ENCODE assay signal across 1 cellular context in the genomic region with DNA sequence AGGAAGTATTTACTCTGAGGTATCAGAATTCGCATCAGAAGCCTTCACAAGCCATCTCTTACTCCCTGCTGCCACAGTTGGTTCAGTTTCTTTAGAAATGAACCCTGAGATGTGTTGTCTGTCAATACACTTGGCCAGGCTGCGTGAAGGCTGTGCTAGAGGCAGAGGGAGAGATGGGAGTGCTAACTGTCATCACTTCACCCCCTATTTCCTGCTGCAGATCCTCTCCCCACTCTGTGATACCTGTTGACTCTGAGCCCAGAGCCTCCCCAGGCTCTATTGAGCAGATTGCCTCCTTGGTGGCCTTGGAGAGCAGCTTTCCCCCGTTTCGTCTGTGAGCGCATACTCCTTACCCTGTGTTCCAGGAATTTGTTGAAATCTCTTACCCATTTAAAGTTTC.
TF ChIP-seq lines count a peak whose summit lies in the region.

No MANE protein-coding gene starts in this region.

TF ChIP-seq in GM23338, 12 proteins besides CTCF, POLR2A, EP300 and RAD21 (continued from another document):
- TF ChIP-seq, protein P1, sequence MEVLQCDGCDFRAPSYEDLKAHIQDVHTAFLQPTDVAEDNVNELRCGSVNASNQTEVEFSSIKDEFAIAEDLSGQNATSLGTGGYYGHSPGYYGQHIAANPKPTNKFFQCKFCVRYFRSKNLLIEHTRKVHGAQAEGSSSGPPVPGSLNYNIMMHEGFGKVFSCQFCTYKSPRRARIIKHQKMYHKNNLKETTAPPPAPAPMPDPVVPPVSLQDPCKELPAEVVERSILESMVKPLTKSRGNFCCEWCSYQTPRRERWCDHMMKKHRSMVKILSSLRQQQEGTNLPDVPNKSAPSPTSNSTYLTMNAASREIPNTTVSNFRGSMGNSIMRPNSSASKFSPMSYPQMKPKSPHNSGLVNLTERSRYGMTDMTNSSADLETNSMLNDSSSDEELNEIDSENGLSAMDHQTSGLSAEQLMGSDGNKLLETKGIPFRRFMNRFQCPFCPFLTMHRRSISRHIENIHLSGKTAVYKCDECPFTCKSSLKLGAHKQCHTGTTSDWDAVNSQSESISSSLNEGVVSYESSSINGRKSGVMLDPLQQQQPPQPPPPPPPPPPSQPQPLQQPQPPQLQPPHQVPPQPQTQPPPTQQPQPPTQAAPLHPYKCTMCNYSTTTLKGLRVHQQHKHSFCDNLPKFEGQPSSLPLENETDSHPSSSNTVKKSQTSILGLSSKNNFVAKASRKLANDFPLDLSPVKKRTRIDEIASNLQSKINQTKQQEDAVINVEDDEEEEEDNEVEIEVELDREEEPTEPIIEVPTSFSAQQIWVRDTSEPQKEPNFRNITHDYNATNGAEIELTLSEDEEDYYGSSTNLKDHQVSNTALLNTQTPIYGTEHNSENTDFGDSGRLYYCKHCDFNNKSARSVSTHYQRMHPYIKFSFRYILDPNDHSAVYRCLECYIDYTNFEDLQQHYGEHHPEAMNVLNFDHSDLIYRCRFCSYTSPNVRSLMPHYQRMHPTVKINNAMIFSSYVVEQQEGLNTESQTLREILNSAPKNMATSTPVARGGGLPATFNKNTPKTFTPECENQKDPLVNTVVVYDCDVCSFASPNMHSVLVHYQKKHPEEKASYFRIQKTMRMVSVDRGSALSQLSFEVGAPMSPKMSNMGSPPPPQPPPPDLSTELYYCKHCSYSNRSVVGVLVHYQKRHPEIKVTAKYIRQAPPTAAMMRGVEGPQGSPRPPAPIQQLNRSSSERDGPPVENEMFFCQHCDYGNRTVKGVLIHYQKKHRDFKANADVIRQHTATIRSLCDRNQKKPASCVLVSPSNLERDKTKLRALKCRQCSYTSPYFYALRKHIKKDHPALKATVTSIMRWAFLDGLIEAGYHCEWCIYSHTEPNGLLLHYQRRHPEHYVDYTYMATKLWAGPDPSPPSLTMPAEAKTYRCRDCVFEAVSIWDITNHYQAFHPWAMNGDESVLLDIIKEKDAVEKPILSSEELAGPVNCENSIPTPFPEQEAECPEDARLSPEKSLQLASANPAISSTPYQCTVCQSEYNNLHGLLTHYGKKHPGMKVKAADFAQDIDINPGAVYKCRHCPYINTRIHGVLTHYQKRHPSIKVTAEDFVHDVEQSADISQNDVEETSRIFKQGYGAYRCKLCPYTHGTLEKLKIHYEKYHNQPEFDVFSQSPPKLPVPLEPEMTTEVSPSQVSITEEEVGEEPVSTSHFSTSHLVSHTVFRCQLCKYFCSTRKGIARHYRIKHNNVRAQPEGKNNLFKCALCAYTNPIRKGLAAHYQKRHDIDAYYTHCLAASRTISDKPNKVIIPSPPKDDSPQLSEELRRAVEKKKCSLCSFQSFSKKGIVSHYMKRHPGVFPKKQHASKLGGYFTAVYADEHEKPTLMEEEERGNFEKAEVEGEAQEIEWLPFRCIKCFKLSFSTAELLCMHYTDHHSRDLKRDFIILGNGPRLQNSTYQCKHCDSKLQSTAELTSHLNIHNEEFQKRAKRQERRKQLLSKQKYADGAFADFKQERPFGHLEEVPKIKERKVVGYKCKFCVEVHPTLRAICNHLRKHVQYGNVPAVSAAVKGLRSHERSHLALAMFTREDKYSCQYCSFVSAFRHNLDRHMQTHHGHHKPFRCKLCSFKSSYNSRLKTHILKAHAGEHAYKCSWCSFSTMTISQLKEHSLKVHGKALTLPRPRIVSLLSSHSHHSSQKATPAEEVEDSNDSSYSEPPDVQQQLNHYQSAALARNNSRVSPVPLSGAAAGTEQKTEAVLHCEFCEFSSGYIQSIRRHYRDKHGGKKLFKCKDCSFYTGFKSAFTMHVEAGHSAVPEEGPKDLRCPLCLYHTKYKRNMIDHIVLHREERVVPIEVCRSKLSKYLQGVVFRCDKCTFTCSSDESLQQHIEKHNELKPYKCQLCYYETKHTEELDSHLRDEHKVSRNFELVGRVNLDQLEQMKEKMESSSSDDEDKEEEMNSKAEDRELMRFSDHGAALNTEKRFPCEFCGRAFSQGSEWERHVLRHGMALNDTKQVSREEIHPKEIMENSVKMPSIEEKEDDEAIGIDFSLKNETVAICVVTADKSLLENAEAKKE (CRISPR knock-in tag; IDR thresholded peaks at IDR 0.05), result no peak
- no peak for TF ChIP-seq CREB1 (CRISPR knock-in tag; IDR thresholded peaks at IDR 0.05; ENCODE audit: low read depth)
- no peak for TF ChIP-seq EZH2phosphoT487 (IDR thresholded peaks at IDR 0.05; ENCODE audit: unreplicated experiment)
- TF ChIP-seq ZNF331 (CRISPR knock-in tag; IDR thresholded peaks at IDR 0.05; ENCODE audit: low read depth), result no peak
TF ChIP-seq in GM23338: peak in this region for 0.
